ENCODE assay signal across 8 cellular contexts in the genomic region with DNA sequence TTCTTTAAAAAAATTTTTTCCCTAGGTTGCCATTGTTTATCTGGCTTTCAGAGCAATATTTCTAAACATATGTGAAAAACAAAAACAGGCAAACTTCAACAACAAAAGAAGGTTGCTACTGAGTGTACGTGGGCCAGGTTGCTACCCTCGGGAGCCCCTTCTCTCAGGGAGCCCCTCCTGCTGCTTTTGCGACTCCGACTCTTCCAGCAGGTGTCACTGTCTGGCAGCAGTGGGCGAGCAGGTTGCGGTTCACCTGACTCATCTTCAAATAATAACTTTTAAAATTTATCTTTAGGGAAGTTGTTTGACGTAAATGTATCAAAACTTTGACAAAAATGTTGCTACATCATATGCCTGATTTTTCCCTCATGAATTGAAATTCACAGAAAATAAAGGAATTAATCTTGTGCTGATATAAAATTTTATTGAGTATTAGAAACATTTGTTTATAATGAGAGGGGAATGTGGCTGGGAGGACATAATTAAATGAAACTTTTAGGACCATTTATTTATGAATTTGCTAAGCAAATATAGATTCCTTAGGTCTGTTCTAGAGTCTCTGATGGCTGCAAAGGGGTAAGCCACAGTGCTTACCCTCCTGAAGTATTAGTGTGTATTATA.
DNase-seq lines count a peak whose midpoint lies in the region; ATAC-seq and TF ChIP-seq lines count a peak whose summit lies in the region.

No MANE protein-coding gene starts in this region.

- TF ChIP-seq CTCF in AG04450 (IDR thresholded peaks at IDR 0.05; ENCODE audit: low read depth, low read length) = peak; percentile 52
- peak; percentile 91 for TF ChIP-seq CTCF in H9 (conservative IDR thresholded peaks at IDR 0.05)
- peak; percentile 23 for TF ChIP-seq CTCF in fibroblast of the aortic adventitia (IDR thresholded peaks at IDR 0.05; ENCODE audit: insufficient read depth, low read length)

- no peak overlapping the region for H3K4me3 Mint-ChIP-seq in H9

- H4K20me1 ChIP-seq in H9 (ENCODE audit: control insufficient read depth, insufficient read depth, insufficient read length) = no peaks in the 10 kb centered on the region

- no peak overlapping the region for H2BK20ac ChIP-seq in H9 (ENCODE audit: low read depth, low read length, poor library complexity, severe bottlenecking)

- POLR2A ChIA-PET in AG04450 (lab: Yijun Ruan, JAX) = no interaction called here

- no peak overlapping the region for H2AFZ ChIP-seq in H9 (ENCODE audit: low read length)

- H3K9me3 ChIP-seq in AG04450 (ENCODE audit: control insufficient read depth, insufficient read depth, low read length) (no peaks in the 10 kb centered on the region), H9 (ENCODE audit: control insufficient read depth, low read depth, low read length) (no peaks in the 10 kb centered on the region)

- no peak overlapping the region for H3K27ac Mint-ChIP-seq in H9

- H4K91ac ChIP-seq in H9 (ENCODE audit: insufficient read length, low read depth, low read length) = no peak overlapping the region

- no CpG with 5 or more reads among the region's 7 CpGs for whole genome bisulfite sequencing in H9 (ENCODE audit: extremely low coverage, insufficient read length, low lambda C conversion rate)

- H3K36me3 Mint-ChIP-seq in H9 (ENCODE audit: insufficient read depth in 1 of 3, low read depth in 3 of 3) = peaks cover 0 to 7% (median 6%) of the 10 kb centered on the region in 3 experiments; a peak in 5 of 7 replicates

- H2BK120ac ChIP-seq in H9 (ENCODE audit: low read depth, low read length, poor library complexity, severe bottlenecking) = no peak overlapping the region

- ATAC-seq in HG02798 (IDR thresholded peaks at IDR 0.05; ENCODE audit: poor library complexity, unreplicated experiment) = no peak
- no peak for ATAC-seq in GM19328 (IDR thresholded peaks at IDR 0.05; ENCODE audit: unreplicated experiment)

- H2BK5ac ChIP-seq in H9 (ENCODE audit: insufficient read length, low read length) = no peak overlapping the region

- no peak overlapping the region for H3K9ac ChIP-seq in H9 (ENCODE audit: extremely low read depth, insufficient read length, low read length)

- CTCF ChIA-PET in AG04450 (lab: Charles Lee) = no interaction called here

- peaks cover 5 to 7% of the 10 kb centered on the region in 2 experiments for H3K4me1 Mint-ChIP-seq in H9

- H3K27ac ChIP-seq in AG04450 (ENCODE audit: low read depth, low read length) = no peak overlapping the region
- H3K27ac ChIP-seq in H9 (ENCODE audit: insufficient read length, low read depth, low read length) = no peak overlapping the region

- no peak overlapping the region for H3K18ac ChIP-seq in H9 (ENCODE audit: insufficient read length, low read depth, low read length)

- no peak overlapping the region for H3T11ph ChIP-seq in H9 (ENCODE audit: low read length)

- no peaks in the 10 kb centered on the region for H3K27me3 Mint-ChIP-seq in H9 (ENCODE audit: low read depth)

- no peak overlapping the region for H3K14ac ChIP-seq in H9 (ENCODE audit: insufficient read depth, low read length)

- no peak overlapping the region for H3K4ac ChIP-seq in H9 (ENCODE audit: low read depth, low read length)

- H4K5ac ChIP-seq in H9 (ENCODE audit: insufficient read length, low read depth, low read length) = no peak overlapping the region

- H2BK15ac ChIP-seq in H9 (ENCODE audit: low read depth, low read length) = no peak overlapping the region

- no peaks in the 10 kb centered on the region for H3K79me1 ChIP-seq in H9 (ENCODE audit: insufficient read depth, low read depth, low read length, poor library complexity, severe bottlenecking)

- H3K27me3 ChIP-seq in AG04450 (ENCODE audit: control insufficient read depth, insufficient read depth, low read length) = no peaks in the 10 kb centered on the region
- H3K27me3 ChIP-seq in H9 (ENCODE audit: insufficient read depth, low read length) = no peaks in the 10 kb centered on the region

- H3K56ac ChIP-seq in H9 (ENCODE audit: insufficient read length, low read depth, low read length) = no peak overlapping the region

- H4K8ac ChIP-seq in H9 (replicated peaks; ENCODE audit: insufficient read length, low read depth, low read length) = no peak overlapping the region

- H3K4me1 ChIP-seq in H9 (ENCODE audit: insufficient read depth, low read length) = no peaks in the 10 kb centered on the region

- H3K4me3 ChIP-seq in AG04450 (ENCODE audit: low read depth, low read length) = no peak overlapping the region
- no peak overlapping the region for H3K4me3 ChIP-seq in fibroblast of the aortic adventitia (ENCODE audit: low read depth, low read length)

- no peak overlapping the region for H2BK12ac ChIP-seq in H9 (ENCODE audit: insufficient read length, low read depth, low read length)

- H3K4me2 ChIP-seq in H9 (ENCODE audit: insufficient read depth, insufficient read length, low read length) = no peak overlapping the region

- H2AK5ac ChIP-seq in H9 (ENCODE audit: insufficient read length, low read length) = no peak overlapping the region

- no peak for DNase-seq in AG04450 (ENCODE audit: low read depth, low spot score)
- peak; percentile 63 for DNase-seq in H9
- peak; percentile 14 to 30 for DNase-seq in activated CD4-positive, alpha-beta T cell treated with anti-CD3 and anti-CD28 coated beads for 4 hours
- no peak for DNase-seq in fibroblast of the aortic adventitia (ENCODE audit: low read depth)
- peak; percentile 46 for DNase-seq in stimulated activated CD4-positive, alpha-beta T cell treated with anti-CD3 and anti-CD28 coated beads, Interleukin-15, amount 100 ng/mL, for 24 hours
- no peak for DNase-seq in HCEC 1CT

- no peaks in the 10 kb centered on the region for H3K23me2 ChIP-seq in H9 (ENCODE audit: insufficient read length, low read depth, low read length, poor library complexity, severe bottlenecking)

- no peak overlapping the region for H3K23ac ChIP-seq in H9 (ENCODE audit: insufficient read length, low read depth, low read length)

- no peaks in the 10 kb centered on the region for H3K79me2 ChIP-seq in H9 (ENCODE audit: insufficient read depth, low read length)

- H3K9me3 Mint-ChIP-seq in H9 = no peaks in the 10 kb centered on the region

Comparison
In these comparisons a context has a peak if more than half of its experiments do, and no peak if none do; other contexts are left out.
1. DNase-seq: peak in H9 (single experiment), activated CD4-positive, alpha-beta T cell treated with anti-CD3 and anti-CD28 coated beads for 4 hours (2 of 2) and stimulated activated CD4-positive, alpha-beta T cell treated with anti-CD3 and anti-CD28 coated beads, Interleukin-15, amount 100 ng/mL, for 24 hours (single experiment); none in AG04450 (single experiment), fibroblast of the aortic adventitia (single experiment) and HCEC 1CT (single experiment).
2. CTCF ChIP-seq: peak in every context shown above with its lines; median percentile 91 in H9; 52 in AG04450; 23 in fibroblast of the aortic adventitia.